Comparison of ENCODE assay signal across 22 cellular contexts in genomic region chr3:5092018-5092417, GRCh38. TPM values are rescaled to one million over a fixed set of nuclear protein-coding genes. Genes with fewer than 3 reads are reported as not detected.
A peak's percentile ranks its signal among the peaks of the same experiment; 100 is the strongest.
DNase-seq lines count a peak whose midpoint lies in the region; ATAC-seq, FAIRE-seq and TF ChIP-seq lines count a peak whose summit lies in the region.
"Had no signal": no experiment of that assay in that cellular context is flagged by ENCODE, and none has a peak within 500 bp of the region (broad histone marks: within the 10 kb centered on the region; RNA-seq: fewer than 3 reads in every experiment).

No MANE protein-coding gene starts in this region.

- H3K4me3 Mint-ChIP-seq in activated T-cell treated with anti-CD3 and anti-CD28 coated beads, Interleukin-2, amount 50 U/mL, for 4 hours, result no peak overlapping the region
- H3K4me3 Mint-ChIP-seq: CD8-positive, alpha-beta memory T cell had no signal

- H3K9me3 Mint-ChIP-seq in activated T-cell treated with anti-CD3 and anti-CD28 coated beads, Interleukin-2, amount 50 U/mL, for 4 hours, result no peaks in the 10 kb centered on the region
- H3K9me3 Mint-ChIP-seq: CD8-positive, alpha-beta memory T cell had no signal

- no peaks in the 10 kb centered on the region for H3K36me3 Mint-ChIP-seq in activated T-cell treated with anti-CD3 and anti-CD28 coated beads, Interleukin-2, amount 50 U/mL, for 4 hours (ENCODE audit: insufficient read depth)
- H3K36me3 Mint-ChIP-seq: CD8-positive, alpha-beta memory T cell had no signal

- TF ChIP-seq CTCF in HL-60 (IDR thresholded peaks at IDR 0.05; ENCODE audit: insufficient read depth, low read length) (no peak), bronchial epithelial cell (IDR thresholded peaks at IDR 0.05; ENCODE audit: insufficient read depth, low read length, severe bottlenecking) (no peak), neutrophil (IDR thresholded peaks at IDR 0.05) (no peak)

- H3K27me3 Mint-ChIP-seq in activated T-cell treated with anti-CD3 and anti-CD28 coated beads, Interleukin-2, amount 50 U/mL, for 4 hours (ENCODE audit: low read depth), result peaks cover 33% of the 10 kb centered on the region

- no peaks in the 10 kb centered on the region for H3K9me3 ChIP-seq in neutrophil
- H3K9me3 ChIP-seq: BLaER1 treated with 17β-estradiol and CSF1 and Interleukin-3, amounts not matched to agents 10 nM and 100 nM; HAP-1; Peyer's patch had no signal

- no peak for ATAC-seq in HG03342 (IDR thresholded peaks at IDR 0.05; ENCODE audit: unreplicated experiment)
- no peak for ATAC-seq in activated T-cell treated with anti-CD3 and anti-CD28 coated beads, Interleukin-2, amount 50 U/mL, for 4 hours

- DNase-seq in HL-60 (ENCODE audit: low read depth in 1 of 2, low spot score in 1 of 2) (peak; percentile 24 to 60), HuH-7.5 (ENCODE audit: low spot score) (peak; percentile 67), bronchial epithelial cell (ENCODE audit: low read depth) (peak; percentile 97), HT-29 (ENCODE audit: low spot score) (no peak)
- no peak for DNase-seq in activated T-cell treated with anti-CD3 and anti-CD28 coated beads, Interleukin-2, amount 50 U/mL, for 4 hours
- DNase-seq: CD8-positive, alpha-beta memory T cell; DMS79; GM23248; KG1; NCI-H1105 treated with DMSO at 0.1 percent for 48 hours; NCI-H1694; NCI-H2081 treated with DMSO at 0.1 percent for 48 hours; NCI-H446 treated with DMSO at 0.1 percent for 48 hours; NCI-H69; Right ventricle myocardium superior had no signal

- peak; percentile 88 for FAIRE-seq in bronchial epithelial cell (lab: Jason Lieb, UNC)
- FAIRE-seq: GM12892, GM18507 had no signal

- H3K27ac ChIP-seq in HL-60 (replicated peaks), result peak overlapping the region; percentile 48
- H3K27ac ChIP-seq in neutrophil, result peak overlapping the region; percentile 55
- H3K27ac ChIP-seq: BLaER1 treated with 17β-estradiol and CSF1 and Interleukin-3, amounts not matched to agents 10 nM and 100 nM; GM23248; Peyer's patch had no signal

- H3K27me3 ChIP-seq in HL-60 (ENCODE audit: insufficient read depth, poor library complexity, severe bottlenecking) (no peaks in the 10 kb centered on the region), bronchial epithelial cell (ENCODE audit: control insufficient read depth, insufficient read depth, low read length) (no peaks in the 10 kb centered on the region), neutrophil (peaks cover 12% of the 10 kb centered on the region)
- H3K27me3 ChIP-seq: BLaER1 treated with 17β-estradiol and CSF1 and Interleukin-3, amounts not matched to agents 10 nM and 100 nM; Peyer's patch had no signal

- H3K4me3 ChIP-seq in HL-60 (replicated peaks; ENCODE audit: insufficient read depth, low read length), result no peak overlapping the region
- no peak overlapping the region for H3K4me3 ChIP-seq in bronchial epithelial cell (ENCODE audit: low read depth, low read length)
- no peak overlapping the region for H3K4me3 ChIP-seq in neutrophil (ENCODE audit: low read depth in 1 of 2, low read length in 1 of 2)
- H3K4me3 ChIP-seq: BLaER1 treated with 17β-estradiol and CSF1 and Interleukin-3, amounts not matched to agents 10 nM and 100 nM; GM23248; HAP-1; Peyer's patch had no signal

- H3K36me3 ChIP-seq in bronchial epithelial cell (ENCODE audit: control insufficient read depth, insufficient read depth, low read length), result no peaks in the 10 kb centered on the region
- H3K36me3 ChIP-seq in neutrophil, result no peaks in the 10 kb centered on the region
- H3K36me3 ChIP-seq: BLaER1 treated with 17β-estradiol and CSF1 and Interleukin-3, amounts not matched to agents 10 nM and 100 nM; HAP-1; Peyer's patch had no signal

- peaks cover 53 to 61% of the 10 kb centered on the region in 2 experiments for H3K4me1 ChIP-seq in neutrophil (ENCODE audit: control insufficient read depth in 1 of 2, insufficient read depth in 1 of 2, low read depth in 1 of 2, low read length in 1 of 2)
- H3K4me1 ChIP-seq: BLaER1 treated with 17β-estradiol and CSF1 and Interleukin-3, amounts not matched to agents 10 nM and 100 nM; HAP-1; Peyer's patch had no signal

- peaks cover 2% of the 10 kb centered on the region for H3K4me1 Mint-ChIP-seq in activated T-cell treated with anti-CD3 and anti-CD28 coated beads, Interleukin-2, amount 50 U/mL, for 4 hours (ENCODE audit: low read depth)

RNA-seq across cellular contexts. Expression of gene ARL8B, which starts 30.1 kb away (rescaled TPM):
- total RNA-seq in bronchial epithelial cell, result 145 and 146 TPM in 2 replicates
- total RNA-seq in HT-29 (2014; rRNA removed; shearing (Covaris generic)), result 17.5 and 18.3 TPM in 2 replicates
- total RNA-seq in activated T-cell treated with anti-CD3 and anti-CD28 coated beads, Interleukin-2, amount 50 U/mL, for 4 hours, result 10 to 100 TPM; 66.7 to 89.4 (median 72.1) TPM

Comparison
In these comparisons a context has a peak if more than half of its experiments do, and no peak if none do; other contexts are left out.
1. DNase-seq: peak in HL-60 (2 of 2), HuH-7.5 (single experiment) and bronchial epithelial cell (single experiment); none in HT-29 (single experiment) and activated T-cell treated with anti-CD3 and anti-CD28 coated beads, Interleukin-2, amount 50 U/mL, for 4 hours (single experiment).